8 cellular contexts compared by ENCODE assay signal in genomic region chr22:44180706-44181032, GRCh38. TPM values are rescaled to one million over a fixed set of nuclear protein-coding genes. Genes with fewer than 3 reads are reported as not detected.
A peak's percentile ranks its signal among the peaks of the same experiment; 100 is the strongest.
DNase-seq lines count a peak whose midpoint lies in the region; ATAC-seq and TF ChIP-seq lines count a peak whose summit lies in the region.

PARVG (plus strand) TSS chr22:44180925; CDS start chr22:44183330, 2,405 bp downstream.

- H3K27me3 ChIP-seq in lower lobe of right lung (ENCODE audit: low read depth) = peaks cover 15% of the 10 kb centered on the region
- H3K27me3 ChIP-seq in vagina = no peaks in the 10 kb centered on the region

- H3K4me1 Mint-ChIP-seq in activated T-cell treated with anti-CD3 and anti-CD28 coated beads, Interleukin-2, amount 50 U/mL, for 4 hours (ENCODE audit: low read depth) = peaks cover 27% of the 10 kb centered on the region

- H3K9me3 ChIP-seq in lower lobe of right lung = no peaks in the 10 kb centered on the region
- no peaks in the 10 kb centered on the region for H3K9me3 ChIP-seq in vagina

- H3K27ac ChIP-seq in lower lobe of right lung = peak within 1 kb of the TSS; percentile 86
- peak within 1 kb of the TSS; percentile 43 for H3K27ac ChIP-seq in vagina

- H3K36me3 ChIP-seq in lower lobe of right lung (no peaks in the 10 kb centered on the region), vagina (no peaks in the 10 kb centered on the region)

- H3K36me3 Mint-ChIP-seq in activated T-cell treated with anti-CD3 and anti-CD28 coated beads, Interleukin-2, amount 50 U/mL, for 4 hours (ENCODE audit: insufficient read depth) = peaks cover 3% of the 10 kb centered on the region

- TF ChIP-seq CTCF in lower lobe of right lung (IDR thresholded peaks at IDR 0.05) (no peak), vagina (IDR thresholded peaks at IDR 0.05) (no peak)

- H3K9me3 Mint-ChIP-seq in activated T-cell treated with anti-CD3 and anti-CD28 coated beads, Interleukin-2, amount 50 U/mL, for 4 hours = no peaks in the 10 kb centered on the region

- H3K4me1 ChIP-seq in lower lobe of right lung (peaks cover 4% of the 10 kb centered on the region), vagina (no peaks in the 10 kb centered on the region)

- peak within 1 kb of the TSS; percentile 89 for H3K4me3 Mint-ChIP-seq in activated T-cell treated with anti-CD3 and anti-CD28 coated beads, Interleukin-2, amount 50 U/mL, for 4 hours

- TF ChIP-seq POLR2A in vagina (IDR thresholded peaks at IDR 0.05) = no peak

- ATAC-seq in GM19023 (IDR thresholded peaks at IDR 0.05; ENCODE audit: unreplicated experiment) = peak; percentile 54
- ATAC-seq in HG03469 (IDR thresholded peaks at IDR 0.05; ENCODE audit: unreplicated experiment) = peak; percentile 54
- ATAC-seq in activated T-cell treated with anti-CD3 and anti-CD28 coated beads, Interleukin-2, amount 50 U/mL, for 4 hours = peak; percentile 42 to 44
- peak; percentile 29 to 54 for ATAC-seq in lower lobe of right lung
- no peak for ATAC-seq in GM21576 (IDR thresholded peaks at IDR 0.05; ENCODE audit: unreplicated experiment)

- peak within 1 kb of the TSS; percentile 54 for H3K4me3 ChIP-seq in lower lobe of right lung
- H3K4me3 ChIP-seq in vagina = peak within 1 kb of the TSS; percentile 24 to 34

- H3K27me3 Mint-ChIP-seq in activated T-cell treated with anti-CD3 and anti-CD28 coated beads, Interleukin-2, amount 50 U/mL, for 4 hours (ENCODE audit: low read depth) = no peaks in the 10 kb centered on the region

- DNase-seq in activated T-cell treated with anti-CD3 and anti-CD28 coated beads, Interleukin-2, amount 50 U/mL, for 4 hours = no peak
- DNase-seq in lower lobe of right lung = no peak
- no peak for DNase-seq in vagina (ENCODE audit: extremely low spot score in 2 of 2)
- DNase-seq in NCI-H1694 (lab: John Stamatoyannopoulos, UW) = no peak
- DNase-seq in AG20443 (ENCODE audit: low spot score) = no peak

- intact Hi-C loops in lower lobe of right lung (cut with DNase I) = no loop called here
- intact Hi-C loops in vagina (cut with DNase I) = no loop called here

RNA-seq across cellular contexts. Expression of gene PARVG, which starts in this region (rescaled TPM):
- total RNA-seq in activated T-cell treated with anti-CD3 and anti-CD28 coated beads, Interleukin-2, amount 50 U/mL, for 4 hours = 10 to 100 TPM; 32.5 to 39.9 (median 39.3) TPM
- total RNA-seq in lower lobe of right lung (96.2 TPM), vagina (29.5 TPM)
